In the genomic region with DNA sequence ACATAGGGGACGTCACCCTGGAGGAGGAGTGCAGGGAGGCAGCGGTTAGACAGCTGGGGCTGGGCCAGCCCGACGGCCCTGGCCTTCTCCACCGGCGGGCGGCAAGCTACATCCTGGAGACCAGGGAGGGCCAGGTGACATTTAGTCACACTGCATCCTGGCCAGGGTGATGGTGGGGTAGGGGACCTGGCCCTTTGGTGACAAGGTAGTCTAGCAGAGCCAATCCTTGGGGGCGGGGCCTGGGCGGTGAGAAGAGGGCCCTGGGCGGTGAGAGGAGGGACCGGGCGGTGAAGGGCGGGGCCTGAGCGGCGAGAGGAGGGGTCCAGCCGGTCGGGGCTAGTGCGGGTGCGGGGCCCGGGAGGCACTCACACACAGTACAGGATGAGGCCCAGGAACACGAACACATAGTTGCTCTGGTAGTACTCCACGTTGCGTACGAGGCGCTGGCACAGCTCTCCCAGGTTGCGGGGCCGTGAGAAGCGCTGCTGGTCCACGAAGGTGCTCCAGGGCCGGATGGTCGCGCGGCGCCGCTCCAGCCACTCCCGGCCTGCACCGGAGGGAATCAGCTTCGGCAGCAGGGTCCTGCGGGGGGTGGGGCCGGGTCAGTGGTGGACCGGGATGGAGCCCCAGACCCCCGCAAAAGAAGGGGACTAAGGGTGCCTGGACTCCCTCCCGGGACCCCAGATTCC, we compare ENCODE assay signal across 8 cellular contexts. TPM values are rescaled to one million over a fixed set of nuclear protein-coding genes. Genes with fewer than 3 reads are reported as not detected.
DNase-seq lines count a peak whose midpoint lies in the region; ATAC-seq and TF ChIP-seq lines count a peak whose summit lies in the region.

No MANE protein-coding gene starts in this region.

- POLR2A ChIA-PET in PC-3 (lab: Charles Lee; ENCODE audit: unreplicated experiment) = no interaction called here
- POLR2A ChIA-PET in naive thymus-derived CD4-positive, alpha-beta T cell (lab: Charles Lee) = interaction anchor here (0.9 to 4.3 kb wide), 16 partner anchors 12 to 106 kb away, joined by 3 to 29 read pairs (median 4); partner anchors contain the start of genes ERFL and RPS19

- peak overlapping the region; percentile 80 to 99 (median 91) for H3K4me3 Mint-ChIP-seq in naive thymus-derived CD4-positive, alpha-beta T cell
- peak overlapping the region; percentile 90 for H3K4me3 Mint-ChIP-seq in stimulated activated memory B cell treated with anti-CD40 and anti-IgM and Interleukin-4, amounts not matched to agents 10 μg/mL and 1 μg/mL and 100 μg/mL, for 72 hours

- CTCF ChIA-PET in PC-3 (lab: Charles Lee) = interaction anchor here (1.3 to 1.7 kb wide), 2 partner anchors 76 to 85 kb away, joined by 3 to 5 read pairs; no protein-coding TSS in a partner anchor
- CTCF ChIA-PET in naive thymus-derived CD4-positive, alpha-beta T cell (lab: Charles Lee) = interaction anchor here (0.5 to 1.7 kb wide), 7 partner anchors 73 to 1516 kb away, joined by 3 to 6 read pairs (median 5); partner anchors contain the start of gene RPS19

- H4K20me1 ChIP-seq in PC-3 (ENCODE audit: low read length) = no peaks in the 10 kb centered on the region

- H3K9me3 Mint-ChIP-seq in naive thymus-derived CD4-positive, alpha-beta T cell = no peaks in the 10 kb centered on the region
- H3K9me3 Mint-ChIP-seq in stimulated activated memory B cell treated with anti-CD40 and anti-IgM and Interleukin-4, amounts not matched to agents 10 μg/mL and 1 μg/mL and 100 μg/mL, for 72 hours = no peaks in the 10 kb centered on the region

- ATAC-seq in GM18907 (IDR thresholded peaks at IDR 0.05; ENCODE audit: unreplicated experiment) (peak; percentile 59), PC-3 (peak; percentile 75)
- peak; percentile 73 for ATAC-seq in naive thymus-derived CD4-positive, alpha-beta T cell
- ATAC-seq in stimulated activated memory B cell treated with anti-CD40 and anti-IgM and Interleukin-4, amounts not matched to agents 10 μg/mL and 1 μg/mL and 100 μg/mL, for 72 hours = peak; percentile 84

- DNase-seq in ACHN (peak; percentile 62), HUDEP-2 (lab: John Stamatoyannopoulos, UW; ENCODE audit: unreplicated experiment in 76 of 76) (peak in 62 of 76 experiments; percentile 14 to 82 (median 62)), PC-3 (peak; percentile 60), activated T-helper 1 cell treated with Interleukin-2 at 50 U/mL for 16 hours (ENCODE audit: low read depth) (peak; percentile 70), esophagus squamous epithelium (lab: John Stamatoyannopoulos, UW) (peak; percentile 31)
- DNase-seq in naive thymus-derived CD4-positive, alpha-beta T cell = peak; percentile 63 to 91 (median 77)

- peaks cover 15% of the 10 kb centered on the region for H3K4me1 ChIP-seq in PC-3 (ENCODE audit: insufficient read depth, low read length)
- H3K4me1 ChIP-seq in esophagus squamous epithelium = peaks cover 11 to 26% (median 11%) of the 10 kb centered on the region in 3 donors
- H3K4me1 ChIP-seq in naive thymus-derived CD4-positive, alpha-beta T cell (ENCODE audit: control insufficient read depth in 2 of 2, insufficient read depth in 2 of 2, low read length in 2 of 2) = peaks cover 8 to 9% of the 10 kb centered on the region in 2 donors

- BruUV-seq in PC-3 (replicated peaks; lab: Mats Ljungman, UMichigan) = TSS peak; percentile 89

- no peaks in the 10 kb centered on the region for H3K36me3 ChIP-seq in PC-3 (ENCODE audit: low read depth, low read length)
- peaks cover 0 to 24% (median 8%) of the 10 kb centered on the region in 3 donors for H3K36me3 ChIP-seq in esophagus squamous epithelium
- H3K36me3 ChIP-seq in naive thymus-derived CD4-positive, alpha-beta T cell (ENCODE audit: control insufficient read depth in 2 of 3, insufficient read depth in 3 of 3, low read length in 3 of 3) = peaks cover 0 to 17% (median 0%) of the 10 kb centered on the region in 3 experiments

- H3K4me2 ChIP-seq in PC-3 (ENCODE audit: low read length) = peak overlapping the region; percentile 99

- H3K9me2 ChIP-seq in PC-3 (replicated peaks; ENCODE audit: low read length) = no peaks in the 10 kb centered on the region

- WGBS in esophagus squamous epithelium, 2 donors = 0 to 2% methylated on average over 14 to 18 of the region's 43 CpGs

- H3K4me1 Mint-ChIP-seq in naive thymus-derived CD4-positive, alpha-beta T cell = peaks cover 17 to 22% (median 18%) of the 10 kb centered on the region in 7 donors
- H3K4me1 Mint-ChIP-seq in stimulated activated memory B cell treated with anti-CD40 and anti-IgM and Interleukin-4, amounts not matched to agents 10 μg/mL and 1 μg/mL and 100 μg/mL, for 72 hours = peaks cover 17% of the 10 kb centered on the region

- H3K4me3 ChIP-seq in PC-3 (ENCODE audit: low read length) = peak overlapping the region; percentile 88
- H3K4me3 ChIP-seq in esophagus squamous epithelium = peak overlapping the region; percentile 82 to 95 (median 86)
- H3K4me3 ChIP-seq in naive thymus-derived CD4-positive, alpha-beta T cell (ENCODE audit: low read length) = peak overlapping the region; percentile 78

- in situ Hi-C loops in ACHN (cut with HindIII; ENCODE audit: low pct_ligation_motif_present, low pct_unique_long_range_greater_than_20kb, low sequenced_read_pairs) = no loop called here

- H3K27ac ChIP-seq in PC-3 (ENCODE audit: low read length) (peak overlapping the region; percentile 47), esophagus squamous epithelium (peak overlapping the region; percentile 92 to 98 (median 94))
- peak overlapping the region; percentile 81 for H3K27ac ChIP-seq in naive thymus-derived CD4-positive, alpha-beta T cell (ENCODE audit: low read depth, low read length)

- no peaks in the 10 kb centered on the region for H3F3A ChIP-seq in PC-3 (ENCODE audit: low read length, unreplicated experiment)

- peak overlapping the region; percentile 88 for H2AFZ ChIP-seq in PC-3 (ENCODE audit: low read length)

- no peaks in the 10 kb centered on the region for H3K27me3 ChIP-seq in PC-3 (ENCODE audit: low read length)
- no peaks in the 10 kb centered on the region for H3K27me3 ChIP-seq in esophagus squamous epithelium
- no peaks in the 10 kb centered on the region for H3K27me3 ChIP-seq in naive thymus-derived CD4-positive, alpha-beta T cell (ENCODE audit: control insufficient read depth in 2 of 2, insufficient read depth in 2 of 2, low read length in 2 of 2)

- TF ChIP-seq CTCF in PC-3 (conservative IDR thresholded peaks at IDR 0.05; ENCODE audit: low read depth, low read length) = no peak
- no peak for TF ChIP-seq CTCF in esophagus squamous epithelium (IDR thresholded peaks at IDR 0.05)

- H3K27me3 Mint-ChIP-seq in naive thymus-derived CD4-positive, alpha-beta T cell = no peaks in the 10 kb centered on the region
- no peaks in the 10 kb centered on the region for H3K27me3 Mint-ChIP-seq in stimulated activated memory B cell treated with anti-CD40 and anti-IgM and Interleukin-4, amounts not matched to agents 10 μg/mL and 1 μg/mL and 100 μg/mL, for 72 hours

- intact Hi-C loops in PC-3 (cut with micrococcal nuclease) (loop anchor here (2.0 to 10.0 kb wide), 4 partner anchors 71 to 164 kb away; partner anchors contain the start of gene CEACAM3), esophagus squamous epithelium (cut with DNase I) (loop anchor here (10.0 kb wide), 1 partner anchor 84 kb away; the partner anchor contains the start of gene CD79A)
- intact Hi-C loops in naive thymus-derived CD4-positive, alpha-beta T cell (cut with micrococcal nuclease) = loop anchor here (1.0 to 5.0 kb wide), 14 partner anchors 34 to 367 kb away; partner anchors contain the start of genes ATP1A3 (in 2 of the 2), GSK3A (in 1 of the 2), MEGF8 (in 1 of the 2) and ZNF574 (in 1 of the 2)

- peak in 2 of 4 donors; percentile 10 to 70 for TF ChIP-seq POLR2A in esophagus squamous epithelium (IDR thresholded peaks at IDR 0.05)

- no peaks in the 10 kb centered on the region for H3K79me2 ChIP-seq in PC-3 (ENCODE audit: low read length)

- peak overlapping the region; percentile 74 to 93 (median 83) for H3K27ac Mint-ChIP-seq in naive thymus-derived CD4-positive, alpha-beta T cell
- peak overlapping the region; percentile 60 for H3K27ac Mint-ChIP-seq in stimulated activated memory B cell treated with anti-CD40 and anti-IgM and Interleukin-4, amounts not matched to agents 10 μg/mL and 1 μg/mL and 100 μg/mL, for 72 hours

- H3K9ac ChIP-seq in PC-3 (ENCODE audit: low read length) = peak overlapping the region; percentile 86

- H3K9me3 ChIP-seq in PC-3 (ENCODE audit: low read length) (no peaks in the 10 kb centered on the region), esophagus squamous epithelium (no peaks in the 10 kb centered on the region)
- no peaks in the 10 kb centered on the region for H3K9me3 ChIP-seq in naive thymus-derived CD4-positive, alpha-beta T cell (ENCODE audit: control insufficient read depth in 2 of 3, low read length in 3 of 3)

- H3K36me3 Mint-ChIP-seq in naive thymus-derived CD4-positive, alpha-beta T cell = peaks cover 0 to 6% (median 0%) of the 10 kb centered on the region in 5 donors
- peaks cover 5% of the 10 kb centered on the region for H3K36me3 Mint-ChIP-seq in stimulated activated memory B cell treated with anti-CD40 and anti-IgM and Interleukin-4, amounts not matched to agents 10 μg/mL and 1 μg/mL and 100 μg/mL, for 72 hours

RNA-seq across cellular contexts. Expression of gene RABAC1, which starts 0.6 kb away (rescaled TPM):
- total RNA-seq in PC-3 (2014; rRNA removed) (148 and 158 TPM in 2 replicates), esophagus squamous epithelium (100 to 1,000 TPM in 3 of 4 donors, 10 to 100 TPM in 1; 47.4 to 113 (median 103) TPM)
- 10 to 100 TPM; 70.4 to 90.9 (median 78.1) TPM for total RNA-seq in naive thymus-derived CD4-positive, alpha-beta T cell
- polyA plus RNA-seq in naive thymus-derived CD4-positive, alpha-beta T cell = 100 to 1,000 TPM; 171 to 187 TPM

RNA-seq across cellular contexts. Expression of gene ERFL, which starts 30.3 kb away (rescaled TPM):
- total RNA-seq in PC-3 (2014; rRNA removed) = 0.11 and 0.58 TPM in 2 replicates
- total RNA-seq in esophagus squamous epithelium = not detected
- total RNA-seq in naive thymus-derived CD4-positive, alpha-beta T cell = 10 to 100 TPM in 2 of 5 experiments, 1 to 10 TPM in 3; 3.0 to 15.0 (median 8.0) TPM
- not detected for polyA plus RNA-seq in naive thymus-derived CD4-positive, alpha-beta T cell

RNA-seq across cellular contexts. Expression of gene ATP1A3, which starts 35.5 kb away (rescaled TPM):
- total RNA-seq in PC-3 (2014; rRNA removed) (4.0 and 8.3 TPM in 2 replicates), esophagus squamous epithelium (under 1 TPM in 2 of 4 donors, not detected in 2; 0.19 to 0.42 TPM)
- total RNA-seq in naive thymus-derived CD4-positive, alpha-beta T cell = 1 to 10 TPM; 1.3 to 5.0 (median 2.9) TPM
- polyA plus RNA-seq in naive thymus-derived CD4-positive, alpha-beta T cell = 1 to 10 TPM in 1 of 2 donors, under 1 TPM in 1; 0.54 to 2.7 TPM

Comparison
In these comparisons a context has a peak if more than half of its experiments do, and no peak if none do; other contexts are left out.
1. Peak in every context shown above with its lines: DNase-seq, ATAC-seq, H3K4me3 ChIP-seq and H3K27ac ChIP-seq.